8 cellular contexts compared by ENCODE assay signal in genomic region chrX:129654652-129655546, GRCh38. TPM values are rescaled to one million over a fixed set of nuclear protein-coding genes. Genes with fewer than 3 reads are reported as not detected.
DNase-seq lines count a peak whose midpoint lies in the region; ATAC-seq and TF ChIP-seq lines count a peak whose summit lies in the region.

Gene APLN (minus strand): TSS chrX:129654956. CDS start chrX:129654630, 326 bp downstream.

- H3K4me1 Mint-ChIP-seq in activated CD4-positive, alpha-beta memory T cell treated with anti-CD3 and anti-CD28 coated beads, Interleukin-2, amount 10 ng/mL, durations not matched to agents 7 days and 5 days, result peaks cover 11% of the 10 kb centered on the region
- H3K4me1 Mint-ChIP-seq in nephron progenitor cell, result peaks cover 28% of the 10 kb centered on the region

- POLR2A ChIA-PET in activated CD4-positive, alpha-beta memory T cell treated with anti-CD3 and anti-CD28 coated beads, Interleukin-2, amount 10 ng/mL, durations not matched to agents 7 days and 5 days (lab: Charles Lee), result interaction anchor here (1.3 kb wide), 1 partner anchor 126 kb away, joined by 5 read pairs; no protein-coding TSS in a partner anchor

- TF ChIP-seq CTCF in nephron progenitor cell (IDR thresholded peaks at IDR 0.05), result no peak

- H3K27me3 Mint-ChIP-seq in activated CD4-positive, alpha-beta memory T cell treated with anti-CD3 and anti-CD28 coated beads, Interleukin-2, amount 10 ng/mL, durations not matched to agents 7 days and 5 days, result peaks cover 24% of the 10 kb centered on the region
- H3K27me3 Mint-ChIP-seq in nephron progenitor cell (ENCODE audit: low read depth, poor library complexity), result peaks cover 66% of the 10 kb centered on the region

- H3K4me3 Mint-ChIP-seq in activated CD4-positive, alpha-beta memory T cell treated with anti-CD3 and anti-CD28 coated beads, Interleukin-2, amount 10 ng/mL, durations not matched to agents 7 days and 5 days, result peak within 1 kb of the TSS; percentile 52
- peak within 1 kb of the TSS; percentile 81 for H3K4me3 Mint-ChIP-seq in nephron progenitor cell

- DNase-seq in AG20443 (ENCODE audit: low spot score) (peak; percentile 61), KBM-7 (peak; percentile 70), fibroblast of peridontal ligament (ENCODE audit: extremely low read depth) (peak; percentile 48), nephron progenitor cell (peak; percentile 64), GM19238 (ENCODE audit: insufficient read length, low spot score) (no peak), dedifferentiated amniotic fluid mesenchymal stem cell (ENCODE audit: extremely low spot score) (no peak)
- no peak for DNase-seq in activated CD4-positive, alpha-beta memory T cell treated with anti-CD3 and anti-CD28 coated beads, Interleukin-2, amount 10 ng/mL, durations not matched to agents 7 days and 5 days

- CTCF ChIA-PET in activated CD4-positive, alpha-beta memory T cell treated with anti-CD3 and anti-CD28 coated beads, Interleukin-2, amount 10 ng/mL, durations not matched to agents 7 days and 5 days (lab: Charles Lee), result interaction anchor here (0.6 to 2.4 kb wide), 6 partner anchors 17 to 169 kb away, joined by 3 to 7 read pairs (median 5); no protein-coding TSS in a partner anchor

- peak; percentile 35 for ATAC-seq in GM18868 (IDR thresholded peaks at IDR 0.05; ENCODE audit: unreplicated experiment)

- H3K9me3 Mint-ChIP-seq in activated CD4-positive, alpha-beta memory T cell treated with anti-CD3 and anti-CD28 coated beads, Interleukin-2, amount 10 ng/mL, durations not matched to agents 7 days and 5 days, result no peaks in the 10 kb centered on the region
- H3K9me3 Mint-ChIP-seq in nephron progenitor cell, result peaks cover 15% of the 10 kb centered on the region

- in situ Hi-C loops in KBM-7 (cut with MboI; ENCODE audit: low pct_unique_long_range_greater_than_20kb, low sequenced_read_pairs), result no loop called here

- no peaks in the 10 kb centered on the region for H3K36me3 Mint-ChIP-seq in activated CD4-positive, alpha-beta memory T cell treated with anti-CD3 and anti-CD28 coated beads, Interleukin-2, amount 10 ng/mL, durations not matched to agents 7 days and 5 days (ENCODE audit: low read depth)
- no peaks in the 10 kb centered on the region for H3K36me3 Mint-ChIP-seq in nephron progenitor cell (ENCODE audit: low read depth)

- H3K27ac Mint-ChIP-seq in activated CD4-positive, alpha-beta memory T cell treated with anti-CD3 and anti-CD28 coated beads, Interleukin-2, amount 10 ng/mL, durations not matched to agents 7 days and 5 days, result no peak within 1 kb of the TSS
- H3K27ac Mint-ChIP-seq in nephron progenitor cell, result no peak within 1 kb of the TSS

RNA-seq across cellular contexts. Expression of gene APLN, which starts in this region (rescaled TPM):
- under 1 TPM; 0.15 TPM for total RNA-seq in activated CD4-positive, alpha-beta memory T cell treated with anti-CD3 and anti-CD28 coated beads, Interleukin-2, amount 10 ng/mL, durations not matched to agents 7 days and 5 days

Comparison
In these comparisons a context has a peak if more than half of its experiments do, and no peak if none do; other contexts are left out.
1. DNase-seq: peak in AG20443 (single experiment), KBM-7 (single experiment), fibroblast of peridontal ligament (single experiment) and nephron progenitor cell (single experiment); none in activated CD4-positive, alpha-beta memory T cell treated with anti-CD3 and anti-CD28 coated beads, Interleukin-2, amount 10 ng/mL, durations not matched to agents 7 days and 5 days (single experiment), GM19238 (single experiment) and dedifferentiated amniotic fluid mesenchymal stem cell (single experiment).